ENCODE assay signal across 20 cellular contexts in the genomic region with DNA sequence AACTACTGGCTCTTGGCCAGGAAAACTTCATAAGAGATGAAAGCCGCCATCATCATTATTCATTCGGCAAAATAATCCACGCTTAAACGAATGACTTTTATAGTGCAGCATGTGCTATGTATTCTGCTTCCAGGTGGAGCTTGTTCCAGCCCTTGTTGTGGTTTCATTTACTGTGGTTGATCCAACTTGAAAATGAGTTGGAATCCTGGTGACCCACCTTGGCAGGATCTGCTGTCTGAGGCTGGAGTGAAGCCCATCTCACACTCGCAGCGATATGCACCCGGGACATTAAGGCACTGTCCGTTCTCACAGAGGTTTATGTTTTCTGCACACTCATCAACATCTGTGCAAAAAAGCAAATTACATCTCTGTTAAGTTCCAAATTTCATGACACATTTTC.
DNase-seq lines count a peak whose midpoint lies in the region; ATAC-seq and TF ChIP-seq lines count a peak whose summit lies in the region.
"Had no signal": no experiment of that assay in that cellular context is flagged by ENCODE, and none has a peak within 500 bp of the region (broad histone marks: within the 10 kb centered on the region; RNA-seq: fewer than 3 reads in every experiment).

No MANE protein-coding gene starts in this region.

- H3K36me3 Mint-ChIP-seq in nephron (ENCODE audit: low read depth): peaks cover 97% of the 10 kb centered on the region

- peaks cover 0 to 14% (median 4%) of the 10 kb centered on the region in 12 donors for H3K4me1 ChIP-seq in heart left ventricle
- H3K4me1 ChIP-seq: HAP-1 had no signal

- no peak overlapping the region for H3K4me3 Mint-ChIP-seq in nephron
- H3K4me3 Mint-ChIP-seq: B cell, CD14-positive monocyte had no signal

- no peaks in the 10 kb centered on the region for H3K27me3 Mint-ChIP-seq in nephron (ENCODE audit: low read depth)
- H3K27me3 Mint-ChIP-seq: B cell had no signal

- no peaks in the 10 kb centered on the region for H3K9me3 ChIP-seq in heart left ventricle
- H3K9me3 ChIP-seq: HAP-1 had no signal

- H3K27me3 ChIP-seq in heart left ventricle: no peaks in the 10 kb centered on the region

- no peak for TF ChIP-seq POLR2A in heart left ventricle (IDR thresholded peaks at IDR 0.05)

- 31 to 40% (median 35%) methylated on average over 8 of the region's 8 CpGs for WGBS in heart left ventricle, 4 donors

- H3K4me3 ChIP-seq in heart left ventricle: peak overlapping the region in 5 of 12 donors; percentile 1 to 11 (median 3)
- no peak overlapping the region for H3K4me3 ChIP-seq in fibroblast of the aortic adventitia (ENCODE audit: low read depth, low read length)
- H3K4me3 ChIP-seq: GM23248, HAP-1 had no signal

- H3K4me1 Mint-ChIP-seq in nephron: peaks cover 12% of the 10 kb centered on the region
- H3K4me1 Mint-ChIP-seq: B cell, CD14-positive monocyte had no signal

- DNase-seq in heart left ventricle: no peak
- DNase-seq in cardiac septum (ENCODE audit: low spot score): no peak
- DNase-seq in fibroblast of the aortic adventitia (ENCODE audit: low read depth): peak; percentile 7
- no peak for DNase-seq in activated CD4-positive, alpha-beta T cell treated with anti-CD3 and anti-CD28 coated beads, Interleukin-2, amount 50 U/mL, for 1 hour
- no peak for DNase-seq in NCI-H2171 (lab: John Stamatoyannopoulos, UW)
- DNase-seq: DMS53, GDM1, GM23248, KG1, NCI-H1092 treated with DMSO at 0.1 percent for 48 hours, NCI-H1436 treated with DMSO at 0.1 percent for 48 hours, NCI-H1930, NCI-H345, NCI-H524 treated with DMSO at 0.1 percent for 48 hours, NCI-H82 had no signal

- peaks cover 27% of the 10 kb centered on the region for H3K9me3 Mint-ChIP-seq in nephron

- no peak for TF ChIP-seq CTCF in heart left ventricle (IDR thresholded peaks at IDR 0.05)
- no peak for TF ChIP-seq CTCF in fibroblast of the aortic adventitia (IDR thresholded peaks at IDR 0.05; ENCODE audit: insufficient read depth, low read length)
- TF ChIP-seq CTCF in nephron (IDR thresholded peaks at IDR 0.05; ENCODE audit: unreplicated experiment in 3 of 3): no peak

- peak overlapping the region in 4 of 12 donors; percentile 12 to 21 (median 13) for H3K27ac ChIP-seq in heart left ventricle
- H3K27ac ChIP-seq: GM23248 had no signal

- H3K36me3 ChIP-seq in heart left ventricle: peaks cover 0 to 12% (median 0%) of the 10 kb centered on the region in 9 donors

- peak overlapping the region; percentile 13 to 63 (median 17) for H3K27ac Mint-ChIP-seq in nephron
- H3K27ac Mint-ChIP-seq: B cell, CD14-positive monocyte had no signal

- intact Hi-C loops in heart left ventricle (cut with DNase I) (no loop called here), cardiac septum (cut with DNase I) (no loop called here)

- peak; percentile 30 to 80 (median 50) for ATAC-seq in heart left ventricle
- ATAC-seq in HG02571 (IDR thresholded peaks at IDR 0.05; ENCODE audit: unreplicated experiment): no peak
